ENCODE assay signal across 1 cellular context in the genomic region with DNA sequence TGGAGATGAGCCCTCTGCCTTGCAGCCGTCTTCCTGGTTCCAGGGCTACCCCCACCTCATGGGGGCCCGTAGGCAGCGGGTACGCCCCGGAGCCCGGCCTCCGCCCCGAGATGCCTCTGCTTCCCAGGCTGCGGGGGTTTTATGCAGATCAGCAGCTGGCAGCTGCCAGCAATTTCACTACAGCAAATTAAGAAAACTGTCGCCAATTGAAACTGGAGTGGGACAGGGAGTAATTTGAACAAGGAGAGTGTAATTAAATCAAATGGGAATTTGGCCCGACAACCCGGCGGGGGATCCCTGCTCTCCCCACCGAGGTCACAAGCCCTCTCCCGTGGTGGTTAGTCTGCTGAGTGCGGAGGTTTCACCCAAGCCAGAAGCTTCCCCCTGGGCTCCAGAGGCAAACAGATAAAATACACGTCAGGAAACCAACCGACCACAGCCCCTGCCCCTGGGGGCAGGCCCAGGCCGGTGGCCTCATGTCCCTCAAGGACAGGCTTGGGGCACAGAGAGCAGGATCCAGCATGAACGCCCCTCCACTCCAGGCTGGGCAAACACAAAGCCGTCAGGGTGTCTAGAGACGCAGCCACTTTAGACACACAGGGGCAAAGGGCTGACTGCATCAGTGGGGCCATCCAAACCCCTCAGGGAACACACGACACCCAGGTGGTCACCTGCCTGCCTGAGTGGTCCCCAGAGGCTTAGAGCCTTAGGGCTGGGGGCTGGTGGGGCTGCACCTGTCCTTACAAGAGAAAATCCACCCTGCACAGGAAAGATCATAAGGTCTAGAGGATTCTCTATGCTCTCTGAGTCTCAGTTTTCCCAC.
A peak's percentile ranks its signal among the peaks of the same experiment; 100 is the strongest.
TF ChIP-seq lines count a peak whose summit lies in the region.

No MANE protein-coding gene starts in this region.

TF ChIP-seq in HepG2, 621 proteins besides CTCF, POLR2A, EP300 and RAD21 (continued from another document and continues in another):
- TF ChIP-seq, protein P1, sequence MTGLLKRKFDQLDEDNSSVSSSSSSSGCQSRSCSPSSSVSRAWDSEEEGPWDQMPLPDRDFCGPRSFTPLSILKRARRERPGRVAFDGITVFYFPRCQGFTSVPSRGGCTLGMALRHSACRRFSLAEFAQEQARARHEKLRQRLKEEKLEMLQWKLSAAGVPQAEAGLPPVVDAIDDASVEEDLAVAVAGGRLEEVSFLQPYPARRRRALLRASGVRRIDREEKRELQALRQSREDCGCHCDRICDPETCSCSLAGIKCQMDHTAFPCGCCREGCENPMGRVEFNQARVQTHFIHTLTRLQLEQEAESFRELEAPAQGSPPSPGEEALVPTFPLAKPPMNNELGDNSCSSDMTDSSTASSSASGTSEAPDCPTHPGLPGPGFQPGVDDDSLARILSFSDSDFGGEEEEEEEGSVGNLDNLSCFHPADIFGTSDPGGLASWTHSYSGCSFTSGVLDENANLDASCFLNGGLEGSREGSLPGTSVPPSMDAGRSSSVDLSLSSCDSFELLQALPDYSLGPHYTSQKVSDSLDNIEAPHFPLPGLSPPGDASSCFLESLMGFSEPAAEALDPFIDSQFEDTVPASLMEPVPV (CRISPR knock-in tag; IDR thresholded peaks at IDR 0.05) = no peak
- TF ChIP-seq CENPT (CRISPR knock-in tag; IDR thresholded peaks at IDR 0.05; ENCODE audit: low read depth) (no peak), RARA (CRISPR knock-in tag; IDR thresholded peaks at IDR 0.05) (peak; percentile 77), DMAP1 (CRISPR knock-in tag; IDR thresholded peaks at IDR 0.05) (peak; percentile 70; the same call in 1 of the 2 replicates), ZNF329 (CRISPR knock-in tag; IDR thresholded peaks at IDR 0.05; ENCODE audit: low read depth) (no peak), RARG (CRISPR knock-in tag; IDR thresholded peaks at IDR 0.05; ENCODE audit: low read depth) (no peak), ZNF644 (CRISPR knock-in tag; IDR thresholded peaks at IDR 0.05; ENCODE audit: low read depth) (0 out of 2 replicates have a peak, but pooled peaks have one; percentile 32), NCOA5 (CRISPR knock-in tag; IDR thresholded peaks at IDR 0.05) (no peak), ZNF20 (CRISPR knock-in tag; IDR thresholded peaks at IDR 0.05) (no peak), ZNF83 (CRISPR knock-in tag; IDR thresholded peaks at IDR 0.05; ENCODE audit: borderline replicate concordance) (no peak), ATF7-NPFF (CRISPR knock-in tag; IDR thresholded peaks at IDR 0.05; ENCODE audit: low read depth) (no peak), ZSCAN30 (CRISPR knock-in tag; IDR thresholded peaks at IDR 0.05) (no peak), ARID4A (CRISPR knock-in tag; IDR thresholded peaks at IDR 0.05; ENCODE audit: borderline replicate concordance) (peak; percentile 59; the same call in 1 of the 2 replicates), IKZF1 (IDR thresholded peaks at IDR 0.05) (no peak), ZNF10 (CRISPR knock-in tag; IDR thresholded peaks at IDR 0.05; ENCODE audit: borderline replicate concordance, low read depth) (no peak), ZNF136 (CRISPR knock-in tag; IDR thresholded peaks at IDR 0.05; ENCODE audit: low read depth) (no peak), MLX (CRISPR knock-in tag; IDR thresholded peaks at IDR 0.05) (peak; percentile 61; the same call in 1 of the 2 replicates), TEAD3 (CRISPR knock-in tag; optimal IDR thresholded peaks at IDR 0.05; ENCODE audit: borderline replicate concordance) (peak; percentile 46), TP53 (CRISPR knock-in tag; conservative IDR thresholded peaks at IDR 0.05) (no peak), ZC3H13 (CRISPR knock-in tag; IDR thresholded peaks at IDR 0.05) (no peak; the same call in 1 of the 2 replicates), USF2 (IDR thresholded peaks at IDR 0.05; ENCODE audit: low read depth, low read length) (no peak), USF2 (CRISPR knock-in tag; IDR thresholded peaks at IDR 0.05; ENCODE audit: borderline replicate concordance) (no peak), POGZ (CRISPR knock-in tag; IDR thresholded peaks at IDR 0.05) (peak; percentile 26; the same call in 1 of the 2 replicates), AHR (CRISPR knock-in tag; IDR thresholded peaks at IDR 0.05) (no peak), MZF1 (CRISPR knock-in tag; IDR thresholded peaks at IDR 0.05; ENCODE audit: borderline replicate concordance) (no peak), NKX3-1 (CRISPR knock-in tag; IDR thresholded peaks at IDR 0.05) (no peak; the same call in 1 of the 2 replicates), ZNF383 (CRISPR knock-in tag; IDR thresholded peaks at IDR 0.05; ENCODE audit: borderline replicate concordance) (no peak), KMT2A (CRISPR knock-in tag; IDR thresholded peaks at IDR 0.05) (0 out of 2 replicates have a peak, but pooled peaks have one; percentile 45), ZNF230 (CRISPR knock-in tag; IDR thresholded peaks at IDR 0.05) (peak; percentile 48; the same call in 1 of the 2 replicates), ZNF709 (CRISPR knock-in tag; IDR thresholded peaks at IDR 0.05) (no peak), ZMAT3 (CRISPR knock-in tag; conservative IDR thresholded peaks at IDR 0.05) (no peak), ARHGAP35 (CRISPR knock-in tag; IDR thresholded peaks at IDR 0.05; ENCODE audit: borderline replicate concordance) (no peak; the same call in 1 of the 2 replicates), POLR2G (IDR thresholded peaks at IDR 0.05; ENCODE audit: low read depth, low read length) (peak; percentile 61; the same call in 1 of the 2 replicates)
- TF ChIP-seq, protein P2, sequence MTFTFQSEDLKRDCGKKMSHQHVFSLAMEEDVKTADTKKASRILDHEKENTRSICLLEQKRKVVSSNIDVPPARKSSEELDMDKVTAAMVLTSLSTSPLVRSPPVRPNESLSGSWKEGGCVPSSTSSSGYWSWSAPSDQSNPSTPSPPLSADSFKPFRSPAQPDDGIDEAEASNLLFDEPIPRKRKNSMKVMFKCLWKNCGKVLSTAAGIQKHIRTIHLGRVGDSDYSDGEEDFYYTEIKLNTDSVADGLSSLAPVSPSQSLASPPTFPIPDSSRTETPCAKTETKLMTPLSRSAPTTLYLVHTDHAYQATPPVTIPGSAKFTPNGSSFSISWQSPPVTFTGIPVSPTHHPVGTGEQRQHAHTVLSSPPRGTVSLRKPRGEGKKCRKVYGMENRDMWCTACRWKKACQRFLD (CRISPR knock-in tag; IDR thresholded peaks at IDR 0.05; ENCODE audit: borderline replicate concordance) = 0 out of 2 replicates have a peak, but pooled peaks have one; percentile 68
- TF ChIP-seq, protein P3, sequence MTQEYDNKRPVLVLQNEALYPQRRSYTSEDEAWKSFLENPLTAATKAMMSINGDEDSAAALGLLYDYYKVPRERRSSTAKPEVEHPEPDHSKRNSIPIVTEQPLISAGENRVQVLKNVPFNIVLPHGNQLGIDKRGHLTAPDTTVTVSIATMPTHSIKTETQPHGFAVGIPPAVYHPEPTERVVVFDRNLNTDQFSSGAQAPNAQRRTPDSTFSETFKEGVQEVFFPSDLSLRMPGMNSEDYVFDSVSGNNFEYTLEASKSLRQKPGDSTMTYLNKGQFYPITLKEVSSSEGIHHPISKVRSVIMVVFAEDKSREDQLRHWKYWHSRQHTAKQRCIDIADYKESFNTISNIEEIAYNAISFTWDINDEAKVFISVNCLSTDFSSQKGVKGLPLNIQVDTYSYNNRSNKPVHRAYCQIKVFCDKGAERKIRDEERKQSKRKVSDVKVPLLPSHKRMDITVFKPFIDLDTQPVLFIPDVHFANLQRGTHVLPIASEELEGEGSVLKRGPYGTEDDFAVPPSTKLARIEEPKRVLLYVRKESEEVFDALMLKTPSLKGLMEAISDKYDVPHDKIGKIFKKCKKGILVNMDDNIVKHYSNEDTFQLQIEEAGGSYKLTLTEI (CRISPR knock-in tag; conservative IDR thresholded peaks at IDR 0.05) = no peak
- TF ChIP-seq, protein P4, sequence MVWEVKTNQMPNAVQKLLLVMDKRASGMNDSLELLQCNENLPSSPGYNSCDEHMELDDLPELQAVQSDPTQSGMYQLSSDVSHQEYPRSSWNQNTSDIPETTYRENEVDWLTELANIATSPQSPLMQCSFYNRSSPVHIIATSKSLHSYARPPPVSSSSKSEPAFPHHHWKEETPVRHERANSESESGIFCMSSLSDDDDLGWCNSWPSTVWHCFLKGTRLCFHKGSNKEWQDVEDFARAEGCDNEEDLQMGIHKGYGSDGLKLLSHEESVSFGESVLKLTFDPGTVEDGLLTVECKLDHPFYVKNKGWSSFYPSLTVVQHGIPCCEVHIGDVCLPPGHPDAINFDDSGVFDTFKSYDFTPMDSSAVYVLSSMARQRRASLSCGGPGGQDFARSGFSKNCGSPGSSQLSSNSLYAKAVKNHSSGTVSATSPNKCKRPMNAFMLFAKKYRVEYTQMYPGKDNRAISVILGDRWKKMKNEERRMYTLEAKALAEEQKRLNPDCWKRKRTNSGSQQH (CRISPR knock-in tag; IDR thresholded peaks at IDR 0.05; ENCODE audit: low read depth) = no peak
- TF ChIP-seq, protein P5, sequence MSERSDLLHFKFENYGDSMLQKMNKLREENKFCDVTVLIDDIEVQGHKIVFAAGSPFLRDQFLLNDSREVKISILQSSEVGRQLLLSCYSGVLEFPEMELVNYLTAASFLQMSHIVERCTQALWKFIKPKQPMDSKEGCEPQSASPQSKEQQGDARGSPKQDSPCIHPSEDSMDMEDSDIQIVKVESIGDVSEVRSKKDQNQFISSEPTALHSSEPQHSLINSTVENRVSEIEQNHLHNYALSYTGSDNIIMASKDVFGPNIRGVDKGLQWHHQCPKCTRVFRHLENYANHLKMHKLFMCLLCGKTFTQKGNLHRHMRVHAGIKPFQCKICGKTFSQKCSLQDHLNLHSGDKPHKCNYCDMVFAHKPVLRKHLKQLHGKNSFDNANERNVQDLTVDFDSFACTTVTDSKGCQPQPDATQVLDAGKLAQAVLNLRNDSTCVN (CRISPR knock-in tag; IDR thresholded peaks at IDR 0.05; ENCODE audit: borderline replicate concordance) = no peak
- TF ChIP-seq, protein P6, sequence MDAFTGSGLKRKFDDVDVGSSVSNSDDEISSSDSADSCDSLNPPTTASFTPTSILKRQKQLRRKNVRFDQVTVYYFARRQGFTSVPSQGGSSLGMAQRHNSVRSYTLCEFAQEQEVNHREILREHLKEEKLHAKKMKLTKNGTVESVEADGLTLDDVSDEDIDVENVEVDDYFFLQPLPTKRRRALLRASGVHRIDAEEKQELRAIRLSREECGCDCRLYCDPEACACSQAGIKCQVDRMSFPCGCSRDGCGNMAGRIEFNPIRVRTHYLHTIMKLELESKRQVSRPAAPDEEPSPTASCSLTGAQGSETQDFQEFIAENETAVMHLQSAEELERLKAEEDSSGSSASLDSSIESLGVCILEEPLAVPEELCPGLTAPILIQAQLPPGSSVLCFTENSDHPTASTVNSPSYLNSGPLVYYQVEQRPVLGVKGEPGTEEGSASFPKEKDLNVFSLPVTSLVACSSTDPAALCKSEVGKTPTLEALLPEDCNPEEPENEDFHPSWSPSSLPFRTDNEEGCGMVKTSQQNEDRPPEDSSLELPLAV (CRISPR knock-in tag; conservative IDR thresholded peaks at IDR 0.05; ENCODE audit: low read depth) = no peak
- TF ChIP-seq, protein P7, sequence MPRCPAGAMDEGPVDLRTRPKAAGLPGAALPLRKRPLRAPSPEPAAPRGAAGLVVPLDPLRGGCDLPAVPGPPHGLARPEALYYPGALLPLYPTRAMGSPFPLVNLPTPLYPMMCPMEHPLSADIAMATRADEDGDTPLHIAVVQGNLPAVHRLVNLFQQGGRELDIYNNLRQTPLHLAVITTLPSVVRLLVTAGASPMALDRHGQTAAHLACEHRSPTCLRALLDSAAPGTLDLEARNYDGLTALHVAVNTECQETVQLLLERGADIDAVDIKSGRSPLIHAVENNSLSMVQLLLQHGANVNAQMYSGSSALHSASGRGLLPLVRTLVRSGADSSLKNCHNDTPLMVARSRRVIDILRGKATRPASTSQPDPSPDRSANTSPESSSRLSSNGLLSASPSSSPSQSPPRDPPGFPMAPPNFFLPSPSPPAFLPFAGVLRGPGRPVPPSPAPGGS (CRISPR knock-in tag; IDR thresholded peaks at IDR 0.05) = no peak
